8 cellular contexts compared by ENCODE assay signal in the genomic region with DNA sequence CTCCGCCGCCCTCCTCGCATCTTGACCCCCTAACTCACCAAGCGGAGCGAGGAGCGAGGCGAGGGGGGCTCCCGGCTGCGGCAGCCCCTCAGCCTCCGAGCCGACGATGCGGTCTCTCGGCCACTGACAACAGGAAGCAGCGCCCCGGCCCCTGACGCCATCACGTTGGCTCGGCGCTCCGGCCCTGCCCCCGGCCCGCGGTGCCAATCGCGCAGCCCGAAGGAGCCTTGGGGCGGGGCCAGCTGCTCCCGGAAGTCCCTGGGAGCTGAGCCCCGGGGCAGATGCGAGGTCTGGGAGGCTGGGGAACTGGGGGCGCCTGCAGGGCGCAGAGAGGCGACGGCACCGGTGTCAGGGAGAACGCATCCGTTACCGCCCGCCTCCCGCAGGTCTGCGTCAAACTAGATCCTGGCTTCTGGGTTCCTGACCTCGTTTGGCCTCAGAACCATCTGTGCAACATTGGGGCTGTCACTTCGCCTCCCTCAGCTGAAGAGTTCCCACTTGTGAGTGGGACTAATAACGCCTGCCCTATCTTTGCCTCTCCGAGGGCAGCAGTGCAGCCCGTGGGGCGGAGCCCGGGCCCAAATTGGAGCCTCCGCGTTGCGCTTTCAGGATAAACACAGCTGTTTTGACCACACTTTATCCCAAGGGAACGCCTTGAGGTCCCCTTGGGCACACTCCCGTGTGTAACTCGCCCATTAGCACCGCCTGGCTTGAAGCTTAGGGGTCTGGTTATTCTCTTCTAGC.
DNase-seq lines count a peak whose midpoint lies in the region; ATAC-seq and TF ChIP-seq lines count a peak whose summit lies in the region.
"Not testable (repeated sequence)": the region's sequence is repeated elsewhere in the genome, so short reads cannot be mapped to it uniquely, and the experiment has no call there.

No MANE protein-coding gene starts in this region.

- not testable (repeated sequence) for TF ChIP-seq CTCF in coronary artery (IDR thresholded peaks at IDR 0.05)

- not testable (repeated sequence) for H3K36me3 Mint-ChIP-seq in activated CD4-positive, alpha-beta T cell treated with anti-CD3 and anti-CD28 coated beads, Interleukin-2, amount 10 ng/mL, durations not matched to agents 24 days and 14 days (ENCODE audit: low read depth)

- not testable (repeated sequence) for H3K27me3 Mint-ChIP-seq in activated CD4-positive, alpha-beta T cell treated with anti-CD3 and anti-CD28 coated beads, Interleukin-2, amount 10 ng/mL, durations not matched to agents 24 days and 14 days

- ATAC-seq in HG03196 (IDR thresholded peaks at IDR 0.05; ENCODE audit: unreplicated experiment), result peak; percentile 96

- peak overlapping the region; percentile 91 for H3K27ac Mint-ChIP-seq in activated CD4-positive, alpha-beta T cell treated with anti-CD3 and anti-CD28 coated beads, Interleukin-2, amount 10 ng/mL, durations not matched to agents 24 days and 14 days

- peaks cover 14% of the 10 kb centered on the region for H3K4me1 Mint-ChIP-seq in activated CD4-positive, alpha-beta T cell treated with anti-CD3 and anti-CD28 coated beads, Interleukin-2, amount 10 ng/mL, durations not matched to agents 24 days and 14 days

- H3K4me3 ChIP-seq in coronary artery, result peak overlapping the region; percentile 86

- intact Hi-C loops in activated CD4-positive, alpha-beta T cell treated with anti-CD3 and anti-CD28 coated beads, Interleukin-2, amount 10 ng/mL, durations not matched to agents 24 days and 14 days (cut with micrococcal nuclease), result not testable (repeated sequence)

- DNase-seq in AML-193 (lab: John Stamatoyannopoulos, UW) (peak; percentile 73 to 77), NCI-H510A treated with DMSO at 0.1 percent for 48 hours (lab: John Stamatoyannopoulos, UW) (peak; percentile 49), coronary artery (ENCODE audit: low spot score) (peak; percentile 90), left kidney (ENCODE audit: low read depth, low spot score) (peak; percentile 92)
- peak; percentile 97 for DNase-seq in activated CD4-positive, alpha-beta T cell treated with anti-CD3 and anti-CD28 coated beads, Interleukin-2, amount 10 ng/mL, durations not matched to agents 24 days and 14 days
- peak; percentile 56 to 60 for DNase-seq in stimulated activated CD4-positive, alpha-beta T cell treated with anti-CD3 and anti-CD28 coated beads, Interleukin-1b, Interleukin-23, amount 100 ng/mL, for 1 hour (ENCODE audit: low read depth in 2 of 2)

- peak overlapping the region; percentile 99 for H3K4me3 Mint-ChIP-seq in activated CD4-positive, alpha-beta T cell treated with anti-CD3 and anti-CD28 coated beads, Interleukin-2, amount 10 ng/mL, durations not matched to agents 24 days and 14 days

- TF ChIP-seq POLR2A in GM19099 (IDR thresholded peaks at IDR 0.05; ENCODE audit: extremely low read depth, insufficient read length, low read depth), result peak; percentile 56

- peak overlapping the region; percentile 84 to 95 for H3K27ac ChIP-seq in coronary artery

- H3K9me3 Mint-ChIP-seq in activated CD4-positive, alpha-beta T cell treated with anti-CD3 and anti-CD28 coated beads, Interleukin-2, amount 10 ng/mL, durations not matched to agents 24 days and 14 days, result not testable (repeated sequence)

Comparison
In these comparisons a context has a peak if more than half of its experiments do, and no peak if none do; other contexts are left out.
1. Peak in every context shown above with its lines: DNase-seq, ATAC-seq, H3K4me3 ChIP-seq and H3K27ac ChIP-seq.